20 cellular contexts compared by ENCODE assay signal in the genomic region with DNA sequence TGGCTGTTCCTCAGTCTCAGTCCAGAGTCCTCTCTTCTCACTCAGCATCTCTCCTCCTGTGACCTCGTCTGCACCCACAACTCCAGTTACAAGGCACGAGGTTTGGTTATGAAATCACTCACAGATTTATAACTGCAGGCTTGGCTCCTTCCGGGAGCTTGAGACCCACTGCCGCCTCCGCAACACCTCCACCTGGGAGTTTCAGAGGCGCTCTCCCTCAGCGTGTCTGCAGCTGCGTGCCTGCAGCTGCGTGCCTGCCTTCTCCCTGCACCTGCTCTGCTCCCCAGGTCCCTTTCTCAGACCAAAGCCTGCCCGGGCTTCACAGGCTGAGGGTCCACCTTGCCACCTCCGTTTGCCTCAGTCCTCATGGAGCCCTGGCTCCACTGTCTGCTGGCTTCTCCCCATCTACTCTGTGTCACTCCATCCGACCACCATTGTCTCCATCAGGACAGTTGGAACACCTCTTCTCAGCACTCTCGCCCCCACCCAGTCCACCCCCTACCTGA. TPM values are rescaled to one million over a fixed set of nuclear protein-coding genes. Genes with fewer than 3 reads are reported as not detected.
DNase-seq lines count a peak whose midpoint lies in the region; ATAC-seq and TF ChIP-seq lines count a peak whose summit lies in the region.
"Had no signal": no experiment of that assay in that cellular context is flagged by ENCODE, and none has a peak within 500 bp of the region (broad histone marks: within the 10 kb centered on the region; RNA-seq: fewer than 3 reads in every experiment).

No MANE protein-coding gene starts in this region.

- no peaks in the 10 kb centered on the region for H3K36me3 ChIP-seq in endodermal cell (ENCODE audit: control insufficient read depth, insufficient read depth, low read length)
- H3K36me3 ChIP-seq: colonic mucosa, SJCRH30 had no signal

- H3K4me1 ChIP-seq in endodermal cell (ENCODE audit: control insufficient read depth, insufficient read depth, low read length), result no peaks in the 10 kb centered on the region
- H3K4me1 ChIP-seq: colonic mucosa, SJCRH30 had no signal

- no peak overlapping the region for H3K27ac ChIP-seq in endodermal cell (ENCODE audit: low read depth, low read length)
- H3K27ac ChIP-seq: colonic mucosa, SJCRH30 had no signal

- H3K4me3 Mint-ChIP-seq in activated CD4-positive, alpha-beta T cell treated with anti-CD3 and anti-CD28 coated beads, Interleukin-2, amount 10 ng/mL, durations not matched to agents 24 days and 14 days, result no peak overlapping the region
- H3K4me3 Mint-ChIP-seq in activated CD4-positive, alpha-beta T cell treated with anti-CD3 and anti-CD28 coated beads, Interleukin-2, amount 10 ng/mL, durations not matched to agents 7 days and 5 days, result no peak overlapping the region
- no peak overlapping the region for H3K4me3 Mint-ChIP-seq in endodermal cell
- H3K4me3 Mint-ChIP-seq: activated B cell treated with CpG ODN at 0.5 μM for 24 hours, type B pancreatic cell had no signal

- ATAC-seq in sciatic nerve, result no peak
- ATAC-seq in HG03520 (IDR thresholded peaks at IDR 0.05; ENCODE audit: unreplicated experiment), result no peak
- ATAC-seq in HG03571 (IDR thresholded peaks at IDR 0.05; ENCODE audit: unreplicated experiment), result no peak

- no peak for TF ChIP-seq POLR2A in NB4 (IDR thresholded peaks at IDR 0.05; ENCODE audit: extremely low read depth, insufficient read length)

- intact Hi-C loops in activated CD4-positive, alpha-beta T cell treated with anti-CD3 and anti-CD28 coated beads, Interleukin-2, amount 10 ng/mL, durations not matched to agents 24 days and 14 days (cut with micrococcal nuclease), result no loop called here
- intact Hi-C loops in sciatic nerve (cut with DNase I), result no loop called here

- no peaks in the 10 kb centered on the region for H3K9me3 Mint-ChIP-seq in activated CD4-positive, alpha-beta T cell treated with anti-CD3 and anti-CD28 coated beads, Interleukin-2, amount 10 ng/mL, durations not matched to agents 24 days and 14 days
- no peaks in the 10 kb centered on the region for H3K9me3 Mint-ChIP-seq in activated CD4-positive, alpha-beta T cell treated with anti-CD3 and anti-CD28 coated beads, Interleukin-2, amount 10 ng/mL, durations not matched to agents 7 days and 5 days
- peaks cover 35% of the 10 kb centered on the region for H3K9me3 Mint-ChIP-seq in endodermal cell
- H3K9me3 Mint-ChIP-seq: activated B cell treated with CpG ODN at 0.5 μM for 24 hours, type B pancreatic cell had no signal

- H3K4me1 Mint-ChIP-seq in activated CD4-positive, alpha-beta T cell treated with anti-CD3 and anti-CD28 coated beads, Interleukin-2, amount 10 ng/mL, durations not matched to agents 24 days and 14 days, result peaks cover 7% of the 10 kb centered on the region
- H3K4me1 Mint-ChIP-seq in activated CD4-positive, alpha-beta T cell treated with anti-CD3 and anti-CD28 coated beads, Interleukin-2, amount 10 ng/mL, durations not matched to agents 7 days and 5 days, result no peaks in the 10 kb centered on the region
- H3K4me1 Mint-ChIP-seq in endodermal cell, result no peaks in the 10 kb centered on the region
- H3K4me1 Mint-ChIP-seq: activated B cell treated with CpG ODN at 0.5 μM for 24 hours had no signal

- H3K9ac ChIP-seq in endodermal cell (ENCODE audit: extremely low read depth, low read length, poor library complexity, severe bottlenecking), result no peak overlapping the region

- H3K27ac Mint-ChIP-seq in activated CD4-positive, alpha-beta T cell treated with anti-CD3 and anti-CD28 coated beads, Interleukin-2, amount 10 ng/mL, durations not matched to agents 24 days and 14 days, result peak overlapping the region; percentile 16
- no peak overlapping the region for H3K27ac Mint-ChIP-seq in activated CD4-positive, alpha-beta T cell treated with anti-CD3 and anti-CD28 coated beads, Interleukin-2, amount 10 ng/mL, durations not matched to agents 7 days and 5 days
- no peak overlapping the region for H3K27ac Mint-ChIP-seq in endodermal cell
- H3K27ac Mint-ChIP-seq: activated B cell treated with CpG ODN at 0.5 μM for 24 hours, type B pancreatic cell had no signal

- no peak for DNase-seq in activated CD4-positive, alpha-beta T cell treated with anti-CD3 and anti-CD28 coated beads, Interleukin-2, amount 10 ng/mL, durations not matched to agents 24 days and 14 days
- no peak for DNase-seq in activated CD4-positive, alpha-beta T cell treated with anti-CD3 and anti-CD28 coated beads, Interleukin-2, amount 10 ng/mL, durations not matched to agents 7 days and 5 days
- peak; percentile 22 for DNase-seq in NB4 (ENCODE audit: low read depth)
- DNase-seq in endodermal cell, result peak; percentile 15
- DNase-seq in sciatic nerve (ENCODE audit: low spot score), result peak; percentile 42
- no peak for DNase-seq in GOT3 (lab: John Stamatoyannopoulos, UW)
- DNase-seq: activated B cell treated with CpG ODN at 0.5 μM for 24 hours; colonic mucosa; DMS153; foreskin fibroblast; NCI-H1694; NCI-H446; SJCRH30; stimulated activated CD4-positive, alpha-beta T cell treated with anti-CD3 and anti-CD28 coated beads, Interleukin-15, amount 100 ng/mL, for 24 hours; stimulated activated naive CD4-positive, alpha-beta T cell treated with Interleukin-2 at 50 U/mL for 16 hours had no signal

- POLR2A ChIA-PET in activated CD4-positive, alpha-beta T cell treated with anti-CD3 and anti-CD28 coated beads, Interleukin-2, amount 10 ng/mL, durations not matched to agents 7 days and 5 days (lab: Charles Lee), result no interaction called here

- H3K9me3 ChIP-seq in endodermal cell (ENCODE audit: control insufficient read depth, low read length), result peaks cover 17% of the 10 kb centered on the region
- H3K9me3 ChIP-seq: colonic mucosa, SJCRH30 had no signal

- no peaks in the 10 kb centered on the region for H3K27me3 ChIP-seq in endodermal cell (ENCODE audit: control insufficient read depth, insufficient read depth, low read length, poor library complexity, severe bottlenecking)
- H3K27me3 ChIP-seq: colonic mucosa, SJCRH30 had no signal

- 89 to 90% methylated on average over 5 to 13 of the region's 13 CpGs for WGBS in endodermal cell (ENCODE audit: insufficient coverage in 1 of 2, insufficient read length in 1 of 2), 2 experiments

- H3K4me3 ChIP-seq in NB4 (ENCODE audit: low read depth, low read length), result no peak overlapping the region
- no peak overlapping the region for H3K4me3 ChIP-seq in endodermal cell (ENCODE audit: low read length)
- H3K4me3 ChIP-seq: colonic mucosa, SJCRH30 had no signal

- CTCF ChIA-PET in activated CD4-positive, alpha-beta T cell treated with anti-CD3 and anti-CD28 coated beads, Interleukin-2, amount 10 ng/mL, durations not matched to agents 7 days and 5 days (lab: Charles Lee), result interaction anchor here (1.3 kb wide), 1 partner anchor 175 kb away, joined by 4 read pairs; no protein-coding TSS in a partner anchor

- H3K27me3 Mint-ChIP-seq in activated CD4-positive, alpha-beta T cell treated with anti-CD3 and anti-CD28 coated beads, Interleukin-2, amount 10 ng/mL, durations not matched to agents 24 days and 14 days, result no peaks in the 10 kb centered on the region
- no peaks in the 10 kb centered on the region for H3K27me3 Mint-ChIP-seq in activated CD4-positive, alpha-beta T cell treated with anti-CD3 and anti-CD28 coated beads, Interleukin-2, amount 10 ng/mL, durations not matched to agents 7 days and 5 days
- peaks cover 6% of the 10 kb centered on the region for H3K27me3 Mint-ChIP-seq in endodermal cell (ENCODE audit: insufficient read depth)

- no peak for TF ChIP-seq CTCF in NB4 (IDR thresholded peaks at IDR 0.05; ENCODE audit: low read depth, low read length)
- TF ChIP-seq CTCF in endodermal cell (conservative IDR thresholded peaks at IDR 0.05), result no peak

- H3K36me3 Mint-ChIP-seq in activated CD4-positive, alpha-beta T cell treated with anti-CD3 and anti-CD28 coated beads, Interleukin-2, amount 10 ng/mL, durations not matched to agents 24 days and 14 days (ENCODE audit: low read depth), result peaks cover 51% of the 10 kb centered on the region
- peaks cover 13% of the 10 kb centered on the region for H3K36me3 Mint-ChIP-seq in activated CD4-positive, alpha-beta T cell treated with anti-CD3 and anti-CD28 coated beads, Interleukin-2, amount 10 ng/mL, durations not matched to agents 7 days and 5 days (ENCODE audit: low read depth)
- H3K36me3 Mint-ChIP-seq in endodermal cell (ENCODE audit: low read depth), result peaks cover 8% of the 10 kb centered on the region
- H3K36me3 Mint-ChIP-seq: type B pancreatic cell had no signal

RNA-seq across cellular contexts. Expression of a gene that starts 51.5 kb away (rescaled TPM):
- total RNA-seq in activated CD4-positive, alpha-beta T cell treated with anti-CD3 and anti-CD28 coated beads, Interleukin-2, amount 10 ng/mL, durations not matched to agents 24 days and 14 days, result 67.3 and 70.4 TPM in 2 replicates
- 10 to 100 TPM; 21.7 to 25.5 TPM for total RNA-seq in activated CD4-positive, alpha-beta T cell treated with anti-CD3 and anti-CD28 coated beads, Interleukin-2, amount 10 ng/mL, durations not matched to agents 7 days and 5 days
- 1 to 10 TPM; 2.1 to 3.3 TPM for total RNA-seq in endodermal cell
- polyA plus RNA-seq in endodermal cell (2013, experiment 1 of 2), result 1.3 TPM
- 1.1 TPM for polyA plus RNA-seq in endodermal cell (2013, experiment 2 of 2)
- 4.3 TPM for total RNA-seq in sciatic nerve
- total RNA-seq: A673, activated B cell treated with CpG ODN at 0.5 μM for 24 hours, LHCN-M2, SJCRH30 had no signal

Comparison
In these comparisons a context has a peak if more than half of its experiments do, and no peak if none do; other contexts are left out.
1. DNase-seq: peak in NB4 (single experiment), endodermal cell (single experiment) and sciatic nerve (single experiment); none in activated CD4-positive, alpha-beta T cell treated with anti-CD3 and anti-CD28 coated beads, Interleukin-2, amount 10 ng/mL, durations not matched to agents 24 days and 14 days (single experiment), activated CD4-positive, alpha-beta T cell treated with anti-CD3 and anti-CD28 coated beads, Interleukin-2, amount 10 ng/mL, durations not matched to agents 7 days and 5 days (single experiment) and GOT3 (single experiment).